In genomic region chr18:52652451-52652850, GRCh38 we compare ENCODE assay signal across 27 cellular contexts.
DNase-seq lines count a peak whose midpoint lies in the region; ATAC-seq and TF ChIP-seq lines count a peak whose summit lies in the region.
"Had no signal": no experiment of that assay in that cellular context is flagged by ENCODE, and none has a peak within 500 bp of the region (broad histone marks: within the 10 kb centered on the region; RNA-seq: fewer than 3 reads in every experiment).

No MANE protein-coding gene starts in this region.

- H3K79me2 ChIP-seq in H9 (ENCODE audit: insufficient read depth, low read length), result no peaks in the 10 kb centered on the region

- H2AK5ac ChIP-seq in H9 (ENCODE audit: insufficient read length, low read length) (peak overlapping the region; percentile 65), neuronal stem cell (ENCODE audit: low read depth, low read length) (no peak overlapping the region)

- WGBS in H9 (ENCODE audit: extremely low coverage, insufficient read length, low lambda C conversion rate), result no CpG with 5 or more reads among the region's 4 CpGs
- no CpG with 5 or more reads among the region's 4 CpGs for WGBS in neuronal stem cell (ENCODE audit: extremely low coverage in 2 of 2, insufficient read length in 2 of 2, insufficient replicate concordance in 1 of 2), 2 donors

- H3K18ac ChIP-seq in H9 (ENCODE audit: insufficient read length, low read depth, low read length), result no peak overlapping the region
- H3K18ac ChIP-seq in neuronal stem cell (ENCODE audit: low read length), result no peak overlapping the region

- no peak overlapping the region for H2BK15ac ChIP-seq in H9 (ENCODE audit: low read depth, low read length)
- no peak overlapping the region for H2BK15ac ChIP-seq in neuronal stem cell (ENCODE audit: low read length)

- H3K4me2 ChIP-seq in H9 (ENCODE audit: insufficient read depth, insufficient read length, low read length) (no peak overlapping the region), neuronal stem cell (ENCODE audit: insufficient read depth, low read length, poor library complexity, severe bottlenecking) (no peak overlapping the region)

- H3K36me3 Mint-ChIP-seq in H9 (ENCODE audit: insufficient read depth in 1 of 3, low read depth in 3 of 3), result no peaks in the 10 kb centered on the region
- H3K36me3 Mint-ChIP-seq: CD14-positive monocyte had no signal

- no peaks in the 10 kb centered on the region for H4K20me1 ChIP-seq in H9 (ENCODE audit: control insufficient read depth, insufficient read depth, insufficient read length)

- H3K4me3 Mint-ChIP-seq in H9, result no peak overlapping the region
- H3K4me3 Mint-ChIP-seq: CD14-positive monocyte; CD8-positive, alpha-beta memory T cell had no signal

- H3K4me1 ChIP-seq in H9 (ENCODE audit: insufficient read depth, low read length) (no peaks in the 10 kb centered on the region), neuronal stem cell (ENCODE audit: control insufficient read depth in 2 of 2, insufficient read depth in 1 of 2, low read depth in 1 of 2, low read length in 2 of 2) (peaks cover 0 to 5% of the 10 kb centered on the region in 2 donors), left ventricle myocardium inferior (no peaks in the 10 kb centered on the region)
- H3K4me1 ChIP-seq: BE2C had no signal

- H3K27me3 ChIP-seq in H9 (ENCODE audit: insufficient read depth, low read length), result no peaks in the 10 kb centered on the region
- H3K27me3 ChIP-seq in neuronal stem cell (ENCODE audit: control insufficient read depth in 3 of 3, insufficient read depth in 3 of 3, low read depth in 1 of 3, low read length in 3 of 3), result no peaks in the 10 kb centered on the region
- no peaks in the 10 kb centered on the region for H3K27me3 ChIP-seq in left ventricle myocardium inferior (ENCODE audit: low read depth)
- H3K27me3 ChIP-seq: BE2C had no signal

- H3T11ph ChIP-seq in H9 (ENCODE audit: low read length), result no peak overlapping the region

- H3K27ac Mint-ChIP-seq in H9, result no peak overlapping the region
- H3K27ac Mint-ChIP-seq: CD14-positive monocyte; CD8-positive, alpha-beta memory T cell had no signal

- no peak overlapping the region for H3K9ac ChIP-seq in H9 (ENCODE audit: extremely low read depth, insufficient read length, low read length)
- H3K9ac ChIP-seq in neuronal stem cell (ENCODE audit: low read depth, low read length, poor library complexity), result no peak overlapping the region

- H2BK5ac ChIP-seq in H9 (ENCODE audit: insufficient read length, low read length) (no peak overlapping the region), neuronal stem cell (ENCODE audit: low read length) (no peak overlapping the region)

- H3K4me1 Mint-ChIP-seq in H9, result no peaks in the 10 kb centered on the region
- H3K4me1 Mint-ChIP-seq: CD14-positive monocyte; CD8-positive, alpha-beta memory T cell had no signal

- intact Hi-C loops in left ventricle myocardium inferior (cut with micrococcal nuclease), result no loop called here

- H3K4me3 ChIP-seq in neuronal stem cell (ENCODE audit: low read length in 2 of 2) (no peak overlapping the region), left ventricle myocardium inferior (no peak overlapping the region)

- H3K27ac ChIP-seq in H9 (ENCODE audit: insufficient read length, low read depth, low read length), result no peak overlapping the region
- H3K27ac ChIP-seq in neuronal stem cell (replicated peaks; ENCODE audit: low read length), result no peak overlapping the region
- no peak overlapping the region for H3K27ac ChIP-seq in left ventricle myocardium inferior (replicated peaks)

- H3K36me3 ChIP-seq in neuronal stem cell (replicated peaks in 1 of 2; ENCODE audit: control insufficient read depth in 2 of 2, insufficient read depth in 2 of 2, low read length in 2 of 2) (no peaks in the 10 kb centered on the region), left ventricle myocardium inferior (no peaks in the 10 kb centered on the region)
- H3K36me3 ChIP-seq: BE2C had no signal

- H4K8ac ChIP-seq in H9 (replicated peaks; ENCODE audit: insufficient read length, low read depth, low read length) (no peak overlapping the region), neuronal stem cell (ENCODE audit: low read depth, low read length) (no peak overlapping the region)

- H4K91ac ChIP-seq in H9 (ENCODE audit: insufficient read length, low read depth, low read length) (no peak overlapping the region), neuronal stem cell (ENCODE audit: low read depth, low read length, poor library complexity) (no peak overlapping the region)

- H2BK120ac ChIP-seq in H9 (ENCODE audit: low read depth, low read length, poor library complexity, severe bottlenecking), result no peak overlapping the region
- H2BK120ac ChIP-seq in neuronal stem cell (ENCODE audit: low read depth, low read length), result no peak overlapping the region

- no peaks in the 10 kb centered on the region for H3K79me1 ChIP-seq in H9 (ENCODE audit: insufficient read depth, low read depth, low read length, poor library complexity, severe bottlenecking)
- no peaks in the 10 kb centered on the region for H3K79me1 ChIP-seq in neuronal stem cell (ENCODE audit: low read depth, low read length)

- no peak for DNase-seq in H9
- DNase-seq in ecto neural progenitor cell (ENCODE audit: low spot score), result peak; percentile 41
- DNase-seq in islet precursor cell, result peak; percentile 65
- no peak for DNase-seq in neuronal stem cell (ENCODE audit: low spot score)
- no peak for DNase-seq in left ventricle myocardium inferior
- no peak for DNase-seq in NCI-H1930 (lab: John Stamatoyannopoulos, UW)
- no peak for DNase-seq in GM20000 (ENCODE audit: low spot score)
- no peak for DNase-seq in omental fat pad (ENCODE audit: low spot score)
- DNase-seq: 8988T; ACHN; BE2C; Calu3; CD8-positive, alpha-beta memory T cell; DMS79 treated with DMSO at 0.1 percent for 48 hours; GF-D8; GOT3; NCI-H1092; NCI-H1417 treated with DMSO at 0.1 percent for 48 hours; NCI-H1694 treated with DMSO at 0.1 percent for 48 hours; NCI-H2081 treated with DMSO at 0.1 percent for 48 hours; NCI-H2171; NCI-H226; NCI-H510A; NCI-H69; SHP77 treated with DMSO at 0.1 percent for 48 hours had no signal

- H3K14ac ChIP-seq in H9 (ENCODE audit: insufficient read depth, low read length), result no peak overlapping the region
- H3K14ac ChIP-seq in neuronal stem cell (ENCODE audit: low read length), result no peak overlapping the region

- no peak for TF ChIP-seq CTCF in H9 (conservative IDR thresholded peaks at IDR 0.05)
- no peak for TF ChIP-seq CTCF in left ventricle myocardium inferior (IDR thresholded peaks at IDR 0.05; ENCODE audit: borderline replicate concordance)
- TF ChIP-seq CTCF in GM20000 (IDR thresholded peaks at IDR 0.05; ENCODE audit: extremely low read depth, missing control alignments), result no peak
- TF ChIP-seq CTCF in omental fat pad (IDR thresholded peaks at IDR 0.05), result no peak

- H3K23ac ChIP-seq in H9 (ENCODE audit: insufficient read length, low read depth, low read length), result no peak overlapping the region
- H3K23ac ChIP-seq in neuronal stem cell (ENCODE audit: low read depth, low read length, poor library complexity), result no peak overlapping the region

- H3K27me3 Mint-ChIP-seq in H9 (ENCODE audit: low read depth), result no peaks in the 10 kb centered on the region
- H3K27me3 Mint-ChIP-seq: CD8-positive, alpha-beta memory T cell had no signal

- H4K5ac ChIP-seq in H9 (ENCODE audit: insufficient read length, low read depth, low read length), result no peak overlapping the region

- no peak for ATAC-seq in omental fat pad (ENCODE audit: low FRiP score)
- ATAC-seq: Panc1 had no signal

- H2BK20ac ChIP-seq in H9 (ENCODE audit: low read depth, low read length, poor library complexity, severe bottlenecking), result no peak overlapping the region

- H3K4ac ChIP-seq in H9 (ENCODE audit: low read depth, low read length) (no peak overlapping the region), neuronal stem cell (ENCODE audit: low read length) (no peak overlapping the region)

- H2AFZ ChIP-seq in H9 (ENCODE audit: low read length) (no peak overlapping the region), neuronal stem cell (ENCODE audit: low read length) (peak overlapping the region; percentile 61)

- no peak overlapping the region for H3K56ac ChIP-seq in H9 (ENCODE audit: insufficient read length, low read depth, low read length)

- no peaks in the 10 kb centered on the region for H3K23me2 ChIP-seq in H9 (ENCODE audit: insufficient read length, low read depth, low read length, poor library complexity, severe bottlenecking)

- H2BK12ac ChIP-seq in H9 (ENCODE audit: insufficient read length, low read depth, low read length), result no peak overlapping the region
- no peak overlapping the region for H2BK12ac ChIP-seq in neuronal stem cell (ENCODE audit: low read length)

- no peaks in the 10 kb centered on the region; a peak in 1 of 5 replicates for H3K9me3 Mint-ChIP-seq in H9

- H3K9me3 ChIP-seq in H9 (ENCODE audit: control insufficient read depth, low read depth, low read length) (no peaks in the 10 kb centered on the region), neuronal stem cell (replicated peaks in 1 of 2; ENCODE audit: control insufficient read depth in 2 of 2, insufficient read depth in 1 of 2, low read depth in 1 of 2, low read length in 2 of 2) (no peaks in the 10 kb centered on the region), left ventricle myocardium inferior (replicated peaks) (no peaks in the 10 kb centered on the region)
- H3K9me3 ChIP-seq: BE2C had no signal

Comparison
In these comparisons a context has a peak if more than half of its experiments do, and no peak if none do; other contexts are left out.
1. DNase-seq: peak in ecto neural progenitor cell (single experiment) and islet precursor cell (single experiment); none in H9 (single experiment), neuronal stem cell (single experiment), left ventricle myocardium inferior (single experiment), NCI-H1930 (0 of 2), GM20000 (single experiment) and omental fat pad (single experiment).